Comparison of ENCODE assay signal across 2 cellular contexts in genomic region chr12:52741378-52742195, GRCh38.
A peak's percentile ranks its signal among the peaks of the same experiment; 100 is the strongest.
TF ChIP-seq lines count a peak whose summit lies in the region.

No MANE protein-coding gene starts in this region.

TF ChIP-seq in HEK293T, 16 proteins besides CTCF, POLR2A, EP300 and RAD21 (continued from another document):
- TF ChIP-seq BHLHE40 (IDR thresholded peaks at IDR 0.05; ENCODE audit: borderline replicate concordance), result no peak
- no peak for TF ChIP-seq L3MBTL2 (conservative IDR thresholded peaks at IDR 0.05)
- no peak for TF ChIP-seq PKNOX1 (IDR thresholded peaks at IDR 0.05)
- TF ChIP-seq SP1 (IDR thresholded peaks at IDR 0.05), result no peak
- TF ChIP-seq SUZ12 (IDR thresholded peaks at IDR 0.05), result no peak
- TF ChIP-seq TARDBP (IDR thresholded peaks at IDR 0.05), result no peak
- no peak for TF ChIP-seq NFRKB (IDR thresholded peaks at IDR 0.05)
- TF ChIP-seq FOXA1 (IDR thresholded peaks at IDR 0.05), result no peak

TF ChIP-seq in HepG2, 621 proteins besides CTCF, POLR2A, EP300 and RAD21 (continued from another document and continues in another):
- TF ChIP-seq ARID5B (CRISPR knock-in tag; IDR thresholded peaks at IDR 0.05), result no peak; the same call in 1 of the 2 replicates
- TF ChIP-seq ZKSCAN8 (CRISPR knock-in tag; IDR thresholded peaks at IDR 0.05; ENCODE audit: borderline replicate concordance), result no peak
- TF ChIP-seq TFDP1 (CRISPR knock-in tag; IDR thresholded peaks at IDR 0.05; ENCODE audit: borderline replicate concordance), result no peak
- no peak for TF ChIP-seq SIN3A (IDR thresholded peaks at IDR 0.05; ENCODE audit: borderline replicate concordance, low read depth, low read length)
- peak; percentile 49; the same call in 1 of the 2 replicates for TF ChIP-seq TFE3 (CRISPR knock-in tag; IDR thresholded peaks at IDR 0.05)
- peak; percentile 86; the same call in 1 of the 2 replicates for TF ChIP-seq TSC22D2 (CRISPR knock-in tag; IDR thresholded peaks at IDR 0.05; ENCODE audit: borderline replicate concordance)
- TF ChIP-seq SRSF4 (IDR thresholded peaks at IDR 0.05; ENCODE audit: low read depth, low read length, poor library complexity, severe bottlenecking), result no peak
- no peak for TF ChIP-seq TRAFD1 (CRISPR knock-in tag; IDR thresholded peaks at IDR 0.05; ENCODE audit: borderline replicate concordance)
- no peak for TF ChIP-seq ZBTB39 (CRISPR knock-in tag; IDR thresholded peaks at IDR 0.05)
- no peak for TF ChIP-seq PITX1 (CRISPR knock-in tag; IDR thresholded peaks at IDR 0.05)
- no peak for TF ChIP-seq ZNF501 (CRISPR knock-in tag; IDR thresholded peaks at IDR 0.05)
- 0 out of 2 replicates have a peak, but pooled peaks have one; percentile 22 for TF ChIP-seq GATAD2A (CRISPR knock-in tag; IDR thresholded peaks at IDR 0.05)
- TF ChIP-seq MXD1 (CRISPR knock-in tag; IDR thresholded peaks at IDR 0.05), result no peak
- peak; percentile 61; the same call in 1 of the 2 replicates for TF ChIP-seq ZNF331 (CRISPR knock-in tag; IDR thresholded peaks at IDR 0.05)
- TF ChIP-seq ZNF710 (CRISPR knock-in tag; IDR thresholded peaks at IDR 0.05; ENCODE audit: borderline replicate concordance), result no peak
- no peak for TF ChIP-seq THRA (CRISPR knock-in tag; IDR thresholded peaks at IDR 0.05; ENCODE audit: borderline replicate concordance)
- no peak for TF ChIP-seq JUN (CRISPR knock-in tag; IDR thresholded peaks at IDR 0.05)
- TF ChIP-seq SRSF9 (IDR thresholded peaks at IDR 0.05; ENCODE audit: borderline replicate concordance, insufficient read depth, low read depth, low read length, poor library complexity, severe bottlenecking), result no peak
- no peak for TF ChIP-seq ZNF224 (CRISPR knock-in tag; IDR thresholded peaks at IDR 0.05)
- no peak for TF ChIP-seq ZNF460 (CRISPR knock-in tag; IDR thresholded peaks at IDR 0.05; ENCODE audit: borderline replicate concordance)
- TF ChIP-seq FOXA3 (CRISPR knock-in tag; IDR thresholded peaks at IDR 0.05), result no peak
- TF ChIP-seq ZBTB14 (CRISPR knock-in tag; IDR thresholded peaks at IDR 0.05), result no peak
- no peak for TF ChIP-seq PCBP2 (optimal IDR thresholded peaks at IDR 0.05; ENCODE audit: low read depth, low read length, poor library complexity, severe bottlenecking)
- no peak for TF ChIP-seq KLF13 (CRISPR knock-in tag; IDR thresholded peaks at IDR 0.05)
- TF ChIP-seq ZNF407 (CRISPR knock-in tag; IDR thresholded peaks at IDR 0.05; ENCODE audit: not compliant biosample characterization), result no peak
